In genomic region chr10:101612086-101612485, GRCh38 we compare ENCODE assay signal across 15 cellular contexts. TPM values are rescaled to one million over a fixed set of nuclear protein-coding genes. Genes with fewer than 3 reads are reported as not detected.
DNase-seq lines count a peak whose midpoint lies in the region; ATAC-seq and TF ChIP-seq lines count a peak whose summit lies in the region.
"Had no signal": no experiment of that assay in that cellular context is flagged by ENCODE, and none has a peak within 500 bp of the region (broad histone marks: within the 10 kb centered on the region; RNA-seq: fewer than 3 reads in every experiment).

No MANE protein-coding gene starts in this region.

- H3K27me3 ChIP-seq in breast epithelium = no peaks in the 10 kb centered on the region
- H3K27me3 ChIP-seq: BE2C had no signal

- BruUV-seq in MCF 10A (replicated peaks; lab: Mats Ljungman, UMichigan) = no TSS peak

- no peak for TF ChIP-seq POLR2A in breast epithelium (IDR thresholded peaks at IDR 0.05)

- H3K27ac Mint-ChIP-seq in MCF 10A (ENCODE audit: low read depth, unreplicated experiment) = peak overlapping the region; percentile 19
- H3K27ac Mint-ChIP-seq in central memory CD8-positive, alpha-beta T cell (ENCODE audit: low read depth) = peak overlapping the region; percentile 86
- peak overlapping the region; percentile 92 for H3K27ac Mint-ChIP-seq in stimulated activated effector memory CD8-positive, alpha-beta T cell treated with anti-CD3 and anti-CD28 coated beads, Interleukin-12 subunit alpha, Interleukin-12 subunit beta, amount 100 ng/mL, for 72 hours
- H3K27ac Mint-ChIP-seq in activated T-helper 1 cell treated with anti-CD3 and anti-CD28 coated beads, Interleukin-12 subunit alpha, Interleukin-12 subunit beta, Interleukin-2, Interleukin-4 antibody, amounts not matched to agents 30 ng/mL and 10 ng/mL and 1 ng/mL, durations not matched to agents 14 hours and 24 hours and 36 hours = no peak overlapping the region

- no peak overlapping the region for H3K4me3 Mint-ChIP-seq in MCF 10A (ENCODE audit: unreplicated experiment)
- no peak overlapping the region for H3K4me3 Mint-ChIP-seq in central memory CD8-positive, alpha-beta T cell
- H3K4me3 Mint-ChIP-seq in stimulated activated effector memory CD8-positive, alpha-beta T cell treated with anti-CD3 and anti-CD28 coated beads, Interleukin-12 subunit alpha, Interleukin-12 subunit beta, amount 100 ng/mL, for 72 hours = no peak overlapping the region
- no peak overlapping the region for H3K4me3 Mint-ChIP-seq in activated T-helper 1 cell treated with anti-CD3 and anti-CD28 coated beads, Interleukin-12 subunit alpha, Interleukin-12 subunit beta, Interleukin-2, Interleukin-4 antibody, amounts not matched to agents 30 ng/mL and 10 ng/mL and 1 ng/mL, durations not matched to agents 14 hours and 24 hours and 36 hours

- no peaks in the 10 kb centered on the region for H3K4me1 Mint-ChIP-seq in MCF 10A (ENCODE audit: insufficient read depth, unreplicated experiment)
- peaks cover 17% of the 10 kb centered on the region for H3K4me1 Mint-ChIP-seq in central memory CD8-positive, alpha-beta T cell
- H3K4me1 Mint-ChIP-seq in stimulated activated effector memory CD8-positive, alpha-beta T cell treated with anti-CD3 and anti-CD28 coated beads, Interleukin-12 subunit alpha, Interleukin-12 subunit beta, amount 100 ng/mL, for 72 hours = peaks cover 12% of the 10 kb centered on the region
- peaks cover 10% of the 10 kb centered on the region for H3K4me1 Mint-ChIP-seq in activated T-helper 1 cell treated with anti-CD3 and anti-CD28 coated beads, Interleukin-12 subunit alpha, Interleukin-12 subunit beta, Interleukin-2, Interleukin-4 antibody, amounts not matched to agents 30 ng/mL and 10 ng/mL and 1 ng/mL, durations not matched to agents 14 hours and 24 hours and 36 hours (ENCODE audit: low read depth)

- H3K36me3 ChIP-seq in breast epithelium = no peaks in the 10 kb centered on the region

- POLR2A ChIA-PET in MCF 10A (lab: Yijun Ruan, JAX) (no interaction called here), RWPE1 (lab: Yijun Ruan, JAX; ENCODE audit: low non-redundant PET) (no interaction called here)

- H3K27ac ChIP-seq in breast epithelium (peak overlapping the region in 1 of 2 donors; percentile 48), RWPE1 (peak overlapping the region; percentile 28)
- H3K27ac ChIP-seq: PC-9 had no signal

- no peak overlapping the region for H3K4me3 ChIP-seq in breast epithelium
- H3K4me3 ChIP-seq: PC-9 had no signal

- no peaks in the 10 kb centered on the region for H3K9me3 ChIP-seq in breast epithelium
- H3K9me3 ChIP-seq: BE2C had no signal

- H3K27me3 Mint-ChIP-seq in MCF 10A (ENCODE audit: insufficient read depth, unreplicated experiment) = no peaks in the 10 kb centered on the region
- no peaks in the 10 kb centered on the region for H3K27me3 Mint-ChIP-seq in central memory CD8-positive, alpha-beta T cell
- no peaks in the 10 kb centered on the region for H3K27me3 Mint-ChIP-seq in activated T-helper 1 cell treated with anti-CD3 and anti-CD28 coated beads, Interleukin-12 subunit alpha, Interleukin-12 subunit beta, Interleukin-2, Interleukin-4 antibody, amounts not matched to agents 30 ng/mL and 10 ng/mL and 1 ng/mL, durations not matched to agents 14 hours and 24 hours and 36 hours (ENCODE audit: insufficient read depth)

- H3K36me3 Mint-ChIP-seq in MCF 10A (ENCODE audit: insufficient read depth, unreplicated experiment) = peaks cover 39% of the 10 kb centered on the region
- H3K36me3 Mint-ChIP-seq in central memory CD8-positive, alpha-beta T cell (ENCODE audit: insufficient read depth) = peaks cover 17% of the 10 kb centered on the region
- peaks cover 36% of the 10 kb centered on the region for H3K36me3 Mint-ChIP-seq in stimulated activated effector memory CD8-positive, alpha-beta T cell treated with anti-CD3 and anti-CD28 coated beads, Interleukin-12 subunit alpha, Interleukin-12 subunit beta, amount 100 ng/mL, for 72 hours
- no peaks in the 10 kb centered on the region for H3K36me3 Mint-ChIP-seq in activated T-helper 1 cell treated with anti-CD3 and anti-CD28 coated beads, Interleukin-12 subunit alpha, Interleukin-12 subunit beta, Interleukin-2, Interleukin-4 antibody, amounts not matched to agents 30 ng/mL and 10 ng/mL and 1 ng/mL, durations not matched to agents 14 hours and 24 hours and 36 hours (ENCODE audit: low read depth)

- TF ChIP-seq CTCF in MCF 10A (IDR thresholded peaks at IDR 0.05; ENCODE audit: unreplicated experiment) (no peak), breast epithelium (IDR thresholded peaks at IDR 0.05) (no peak), RWPE1 (conservative IDR thresholded peaks at IDR 0.05; ENCODE audit: low read depth) (no peak)

- H3K9me3 Mint-ChIP-seq in MCF 10A (ENCODE audit: unreplicated experiment) = no peaks in the 10 kb centered on the region
- H3K9me3 Mint-ChIP-seq in central memory CD8-positive, alpha-beta T cell = no peaks in the 10 kb centered on the region
- no peaks in the 10 kb centered on the region for H3K9me3 Mint-ChIP-seq in stimulated activated effector memory CD8-positive, alpha-beta T cell treated with anti-CD3 and anti-CD28 coated beads, Interleukin-12 subunit alpha, Interleukin-12 subunit beta, amount 100 ng/mL, for 72 hours
- no peaks in the 10 kb centered on the region for H3K9me3 Mint-ChIP-seq in activated T-helper 1 cell treated with anti-CD3 and anti-CD28 coated beads, Interleukin-12 subunit alpha, Interleukin-12 subunit beta, Interleukin-2, Interleukin-4 antibody, amounts not matched to agents 30 ng/mL and 10 ng/mL and 1 ng/mL, durations not matched to agents 14 hours and 24 hours and 36 hours

- CTCF ChIA-PET in MCF 10A (lab: Yijun Ruan, JAX) = interaction anchor here (2.0 kb wide), 1 partner anchor 9 kb away, joined by 7 read pairs; no protein-coding TSS in a partner anchor
- CTCF ChIA-PET in RWPE1 (lab: Yijun Ruan, JAX) = interaction anchor here (1.1 kb wide), 1 partner anchor 9 kb away, joined by 4 read pairs; no protein-coding TSS in a partner anchor

- ATAC-seq in central memory CD8-positive, alpha-beta T cell (replicated peaks; ENCODE audit: extremely low read depth, poor library complexity, severe bottlenecking) = no peak
- no peak for ATAC-seq in stimulated activated effector memory CD8-positive, alpha-beta T cell treated with anti-CD3 and anti-CD28 coated beads, Interleukin-12 subunit alpha, Interleukin-12 subunit beta, amount 100 ng/mL, for 72 hours

- no peak for DNase-seq in MCF 10A (ENCODE audit: unreplicated experiment)
- no peak for DNase-seq in breast epithelium (ENCODE audit: low spot score in 2 of 2)
- DNase-seq in RWPE1 (ENCODE audit: low spot score) = no peak
- no peak for DNase-seq in central memory CD8-positive, alpha-beta T cell (ENCODE audit: low spot score in 2 of 2)
- DNase-seq in stimulated activated effector memory CD8-positive, alpha-beta T cell treated with anti-CD3 and anti-CD28 coated beads, Interleukin-12 subunit alpha, Interleukin-12 subunit beta, amount 100 ng/mL, for 72 hours (ENCODE audit: low spot score in 2 of 2) = no peak
- no peak for DNase-seq in posterior cingulate gyrus
- DNase-seq in activated T-helper 1 cell treated with anti-CD3 and anti-CD28 coated beads, Interleukin-12 subunit alpha, Interleukin-12 subunit beta, Interleukin-2, Interleukin-4 antibody, amounts not matched to agents 30 ng/mL and 10 ng/mL and 1 ng/mL, durations not matched to agents 14 hours and 24 hours and 36 hours (ENCODE audit: low spot score) = no peak
- DNase-seq: BE2C, DMS 273 treated with DMSO at 0.1 percent for 48 hours, GOT3, NCI-H1048, NCI-H2107, NCI-H446, PC-9, Right ventricle myocardium superior had no signal

- no peaks in the 10 kb centered on the region for H3K4me1 ChIP-seq in breast epithelium

- intact Hi-C loops in MCF 10A (cut with micrococcal nuclease) (no loop called here), breast epithelium (cut with DNase I; ENCODE audit: low total_unique reads) (no loop called here), posterior cingulate gyrus (cut with DNase I) (no loop called here)
- intact Hi-C loops in activated T-helper 1 cell treated with anti-CD3 and anti-CD28 coated beads, Interleukin-12 subunit alpha, Interleukin-12 subunit beta, Interleukin-2, Interleukin-4 antibody, amounts not matched to agents 30 ng/mL and 10 ng/mL and 1 ng/mL, durations not matched to agents 14 hours and 24 hours and 36 hours (cut with micrococcal nuclease) = no loop called here

RNA-seq across cellular contexts. Expression of gene DPCD, which starts 24.0 kb away (rescaled TPM):
- total RNA-seq in MCF 10A (2022) (24.2 and 25.7 TPM in 2 replicates), breast epithelium (10 to 100 TPM; 17.0 to 25.9 (median 24.7) TPM)
- total RNA-seq in activated T-helper 1 cell treated with anti-CD3 and anti-CD28 coated beads, Interleukin-12 subunit alpha, Interleukin-12 subunit beta, Interleukin-2, Interleukin-4 antibody, amounts not matched to agents 30 ng/mL and 10 ng/mL and 1 ng/mL, durations not matched to agents 14 hours and 24 hours and 36 hours = 3.6 and 4.8 TPM in 2 replicates

RNA-seq across cellular contexts. Expression of gene POLL, which starts 24.0 kb away (rescaled TPM):
- total RNA-seq in MCF 10A (2022) (38.5 and 40.7 TPM in 2 replicates), breast epithelium (10 to 100 TPM; 19.5 to 31.6 (median 20.3) TPM)
- 32.4 and 33.5 TPM in 2 replicates for total RNA-seq in activated T-helper 1 cell treated with anti-CD3 and anti-CD28 coated beads, Interleukin-12 subunit alpha, Interleukin-12 subunit beta, Interleukin-2, Interleukin-4 antibody, amounts not matched to agents 30 ng/mL and 10 ng/mL and 1 ng/mL, durations not matched to agents 14 hours and 24 hours and 36 hours
